In the genomic region with DNA sequence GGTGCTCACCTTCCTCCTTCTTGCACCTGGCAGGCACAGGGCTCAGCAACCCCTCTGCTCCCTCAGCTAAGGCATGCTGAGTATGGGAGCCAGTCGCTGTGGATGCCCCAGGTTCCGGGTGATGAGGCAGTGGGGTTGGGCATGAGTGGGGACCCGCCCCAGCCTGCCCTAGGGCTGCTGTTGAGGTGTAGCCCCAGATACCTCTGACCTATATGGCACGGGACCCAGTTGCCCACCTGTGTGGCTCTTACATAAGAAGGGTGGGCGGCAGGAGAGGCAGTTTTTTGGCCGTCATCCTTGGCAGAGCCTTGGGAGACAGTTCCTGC, we compare ENCODE assay signal across 16 cellular contexts. TPM values are rescaled to one million over a fixed set of nuclear protein-coding genes. Genes with fewer than 3 reads are reported as not detected.
"Had no signal": no experiment of that assay in that cellular context is flagged by ENCODE, and none has a peak within 500 bp of the region (broad histone marks: within the 10 kb centered on the region; RNA-seq: fewer than 3 reads in every experiment).

No MANE protein-coding gene starts in this region.

- H3K27me3 ChIP-seq: right lobe of liver, testis had no signal

- H3K9me3 ChIP-seq: mucosa of descending colon, right lobe of liver, testis had no signal

- H3K4me3 Mint-ChIP-seq: activated naive CD4-positive, alpha-beta T cell treated with anti-CD3 and anti-CD28 coated beads, Interleukin-2, amount 10 ng/mL, durations not matched to agents 7 days and 5 days; activated T-helper 17 cell treated with anti-CD3 and anti-CD28 coated beads, Interleukin-2, amount 50 U/mL, for 72 hours; dendritic cell treated with granulocyte-macrophage colony-stimulating factor and Interleukin-4, amounts not matched to agents 40 ng/mL and 50 ng/mL, for 4 days had no signal

- H3K36me3 Mint-ChIP-seq: activated naive CD4-positive, alpha-beta T cell treated with anti-CD3 and anti-CD28 coated beads, Interleukin-2, amount 10 ng/mL, durations not matched to agents 7 days and 5 days; naive thymus-derived CD8-positive, alpha-beta T cell had no signal

- H3K4me1 Mint-ChIP-seq: activated naive CD4-positive, alpha-beta T cell treated with anti-CD3 and anti-CD28 coated beads, Interleukin-2, amount 10 ng/mL, durations not matched to agents 7 days and 5 days; activated T-helper 17 cell treated with anti-CD3 and anti-CD28 coated beads, Interleukin-2, amount 50 U/mL, for 72 hours; naive thymus-derived CD8-positive, alpha-beta T cell had no signal

- H3K27ac Mint-ChIP-seq: activated naive CD4-positive, alpha-beta T cell treated with anti-CD3 and anti-CD28 coated beads, Interleukin-2, amount 10 ng/mL, durations not matched to agents 7 days and 5 days; activated T-helper 17 cell treated with anti-CD3 and anti-CD28 coated beads, Interleukin-2, amount 50 U/mL, for 72 hours; dendritic cell treated with granulocyte-macrophage colony-stimulating factor and Interleukin-4, amounts not matched to agents 40 ng/mL and 50 ng/mL, for 4 days; progenitor cell of endocrine pancreas had no signal

- FAIRE-seq: urothelium cell line had no signal

- H3K36me3 ChIP-seq: right lobe of liver had no signal

- H3K4me3 ChIP-seq: mucosa of descending colon, right lobe of liver, testis had no signal

- H3K27ac ChIP-seq: right lobe of liver had no signal

- DNase-seq: activated CD4-positive, alpha-beta T cell treated with anti-CD3 and anti-CD28 coated beads for 48 hours; activated naive CD4-positive, alpha-beta T cell treated with anti-CD3 and anti-CD28 coated beads, Interleukin-2, amount 10 ng/mL, durations not matched to agents 7 days and 5 days; mucosa of descending colon; naive thymus-derived CD8-positive, alpha-beta T cell; occipital lobe; right lobe of liver; stimulated activated CD4-positive, alpha-beta T cell treated with anti-CD3 and anti-CD28 coated beads, Interleukin-2, amount 100 ng/mL, for 48 hours; stimulated activated naive CD4-positive, alpha-beta T cell treated with Interleukin-2 at 50 U/mL for 16 hours; T-helper 1 cell; testis had no signal

- ATAC-seq: activated T-helper 17 cell treated with anti-CD3 and anti-CD28 coated beads, Interleukin-2, amount 50 U/mL, for 72 hours; naive thymus-derived CD8-positive, alpha-beta T cell; right lobe of liver had no signal

- H3K9me3 Mint-ChIP-seq: activated naive CD4-positive, alpha-beta T cell treated with anti-CD3 and anti-CD28 coated beads, Interleukin-2, amount 10 ng/mL, durations not matched to agents 7 days and 5 days; activated T-helper 17 cell treated with anti-CD3 and anti-CD28 coated beads, Interleukin-2, amount 50 U/mL, for 72 hours; dendritic cell treated with granulocyte-macrophage colony-stimulating factor and Interleukin-4, amounts not matched to agents 40 ng/mL and 50 ng/mL, for 4 days; naive thymus-derived CD8-positive, alpha-beta T cell had no signal

RNA-seq across cellular contexts. Expression of gene ACSBG1, which starts 21.0 kb away (rescaled TPM):
- total RNA-seq: activated T-helper 17 cell treated with anti-CD3 and anti-CD28 coated beads, Interleukin-2, amount 50 U/mL, for 72 hours; cardiac septum; lung microvascular endothelial cell; naive thymus-derived CD8-positive, alpha-beta T cell; progenitor cell of endocrine pancreas; right lobe of liver had no signal
